1 cellular context compared by ENCODE assay signal in genomic region chr11:63494936-63495335, GRCh38.
TF ChIP-seq lines count a peak whose summit lies in the region.

No MANE protein-coding gene starts in this region.

TF ChIP-seq in H1, 55 proteins besides CTCF, POLR2A, EP300 and RAD21:
- TF ChIP-seq RXRA (IDR thresholded peaks at IDR 0.05; ENCODE audit: insufficient read depth, low read depth, low read length) (no peak), TCF12 (IDR thresholded peaks at IDR 0.05; ENCODE audit: low read depth, low read length) (no peak), TEAD4 (IDR thresholded peaks at IDR 0.05; ENCODE audit: low read depth, low read length) (no peak), KDM1A (IDR thresholded peaks at IDR 0.05; ENCODE audit: borderline replicate concordance, low read length) (no peak), HDAC2 (IDR thresholded peaks at IDR 0.05; ENCODE audit: borderline replicate concordance in 1 of 2, low read depth in 2 of 2, low read length in 2 of 2) (no peak), NRF1 (IDR thresholded peaks at IDR 0.05; ENCODE audit: low read depth, low read length) (no peak), ATF3 (IDR thresholded peaks at IDR 0.05; ENCODE audit: insufficient read depth, low read depth, low read length) (no peak)
